Comparison of ENCODE assay signal across 8 cellular contexts in genomic region chr2:197209742-197210408, GRCh38.
DNase-seq lines count a peak whose midpoint lies in the region; ATAC-seq, FAIRE-seq and TF ChIP-seq lines count a peak whose summit lies in the region.

No MANE protein-coding gene starts in this region.

- peak overlapping the region; percentile 1 to 77 (median 54) for H3K27ac ChIP-seq in esophagus squamous epithelium

- ATAC-seq in GM18517 (IDR thresholded peaks at IDR 0.05; ENCODE audit: unreplicated experiment) (peak; percentile 43), HG02884 (IDR thresholded peaks at IDR 0.05; ENCODE audit: unreplicated experiment) (peak; percentile 39), HG03039 (IDR thresholded peaks at IDR 0.05; ENCODE audit: unreplicated experiment) (no peak), left lobe of liver (no peak)

- WGBS in esophagus squamous epithelium, 2 donors = 62 to 84% methylated on average over 6 of the region's 6 CpGs

- TF ChIP-seq CTCF in esophagus squamous epithelium (IDR thresholded peaks at IDR 0.05) = no peak

- H3K36me3 ChIP-seq in esophagus squamous epithelium (no peaks in the 10 kb centered on the region), HAP-1 (replicated peaks) (no peaks in the 10 kb centered on the region)

- intact Hi-C loops in esophagus squamous epithelium (cut with DNase I) = no loop called here

- no peak for FAIRE-seq in urothelium cell line (lab: Jason Lieb, UNC)

- peak in 1 of 4 donors; percentile 45 for TF ChIP-seq POLR2A in esophagus squamous epithelium (IDR thresholded peaks at IDR 0.05)

- no peaks in the 10 kb centered on the region for H3K27me3 ChIP-seq in esophagus squamous epithelium
- H3K27me3 ChIP-seq in HAP-1 (ENCODE audit: low read depth) = no peaks in the 10 kb centered on the region; the same call in 1 of the 2 replicates

- DNase-seq in T-helper 9 cell (peak; percentile 48), esophagus squamous epithelium (lab: John Stamatoyannopoulos, UW) (no peak), urothelium cell line (ENCODE audit: low spot score) (peak; percentile 58), left lobe of liver (ENCODE audit: low spot score) (no peak), HAP-1 (ENCODE audit: low spot score in 2 of 2) (no peak)

- H3K4me3 ChIP-seq in esophagus squamous epithelium (no peak overlapping the region), HAP-1 (no peak overlapping the region)

- H3K9me3 ChIP-seq in esophagus squamous epithelium (no peaks in the 10 kb centered on the region), HAP-1 (no peaks in the 10 kb centered on the region)

- in situ Hi-C loops in HAP-1 (cut with MboI; ENCODE audit: low sequenced_read_pairs) = no loop called here

- H3K4me1 ChIP-seq in esophagus squamous epithelium = peaks cover 4 to 32% (median 6%) of the 10 kb centered on the region in 3 donors
- H3K4me1 ChIP-seq in HAP-1 = no peaks in the 10 kb centered on the region

Comparison
In these comparisons a context has a peak if more than half of its experiments do, and no peak if none do; other contexts are left out.
1. ATAC-seq: peak in GM18517 (single experiment) and HG02884 (single experiment); none in HG03039 (single experiment) and left lobe of liver (single experiment).
2. DNase-seq: peak in T-helper 9 cell (single experiment) and urothelium cell line (single experiment); none in esophagus squamous epithelium (single experiment), left lobe of liver (single experiment) and HAP-1 (0 of 2).